10 cellular contexts compared by ENCODE assay signal in the genomic region with DNA sequence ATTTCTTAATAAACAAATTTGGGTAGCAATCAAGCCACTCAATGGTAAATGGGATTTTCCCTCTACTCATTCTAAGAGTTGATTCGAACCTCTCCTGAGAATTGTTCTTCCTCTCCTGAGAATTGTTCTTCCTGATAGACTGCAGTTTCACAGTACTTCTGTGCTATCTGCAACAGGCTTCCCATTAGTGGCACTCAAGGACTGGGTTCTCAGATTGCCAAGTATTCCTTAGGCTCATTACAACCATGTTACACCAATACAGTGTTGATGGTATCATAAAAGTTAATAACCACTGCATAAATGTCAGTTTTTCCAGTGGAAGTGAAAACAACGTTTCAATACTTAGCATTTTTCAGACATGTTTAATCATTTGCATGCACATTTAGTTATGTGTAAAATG.
"Had no signal": no experiment of that assay in that cellular context is flagged by ENCODE, and none has a peak within 500 bp of the region (broad histone marks: within the 10 kb centered on the region; RNA-seq: fewer than 3 reads in every experiment).

No MANE protein-coding gene starts in this region.

- H3K9ac ChIP-seq: KMS-11 had no signal

- H2AFZ ChIP-seq: GM23338 had no signal

- DNase-seq: H9, HCEC 1CT, HFFc6, KBM-7 had no signal

- H3K27ac ChIP-seq: HL-60, KMS-11 had no signal

- ATAC-seq: GM23338, HepG2 had no signal

- FAIRE-seq: H1, H54, HepG2 had no signal

- H3K4me2 ChIP-seq: GM23338, KMS-11 had no signal

- H3K4me3 ChIP-seq: GM23338 had no signal
